In the genomic region with DNA sequence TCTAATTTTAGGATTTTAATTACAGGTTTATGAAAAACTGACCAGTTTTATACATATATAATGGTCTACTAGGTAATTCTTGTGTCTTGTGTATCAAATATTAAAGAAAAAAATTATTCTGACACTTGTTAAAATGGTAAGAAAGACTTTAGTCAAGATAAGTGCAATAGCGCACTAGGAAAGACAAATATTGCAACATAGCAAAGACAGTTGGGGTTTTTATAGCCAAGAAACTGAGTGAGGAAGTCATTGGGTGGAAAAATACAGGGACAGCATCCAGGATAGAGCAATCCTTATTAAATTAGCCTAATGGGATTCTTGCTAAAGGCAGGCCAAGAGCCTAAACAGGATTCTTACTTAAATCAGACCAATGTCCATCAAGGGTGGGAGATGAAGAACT, we compare ENCODE assay signal across 13 cellular contexts.
"Had no signal": no experiment of that assay in that cellular context is flagged by ENCODE, and none has a peak within 500 bp of the region (broad histone marks: within the 10 kb centered on the region; RNA-seq: fewer than 3 reads in every experiment).

No MANE protein-coding gene starts in this region.

- ATAC-seq: gastrocnemius medialis; heart right ventricle; stimulated activated naive CD8-positive, alpha-beta T cell treated with anti-CD3 and anti-CD28 coated beads, Interleukin-15, amount 100 ng/mL, for 72 hours had no signal

- H3K36me3 ChIP-seq: cardiac muscle cell, gastrocnemius medialis, heart right ventricle, right atrium auricular region, upper lobe of left lung had no signal

- H3K4me1 ChIP-seq: gastrocnemius medialis, heart right ventricle, right atrium auricular region, testis, upper lobe of left lung had no signal

- H3K27me3 ChIP-seq: cardiac muscle cell, gastrocnemius medialis, heart right ventricle, right atrium auricular region, testis, upper lobe of left lung had no signal

- H3K4me3 ChIP-seq: cardiac muscle cell, gastrocnemius medialis, heart right ventricle, right atrium auricular region, testis, upper lobe of left lung had no signal

- H3K9me3 ChIP-seq: gastrocnemius medialis, heart right ventricle, right atrium auricular region, testis, upper lobe of left lung had no signal

- H3K27ac ChIP-seq: cardiac muscle cell, epithelial cell of prostate, gastrocnemius medialis, heart right ventricle, testis, upper lobe of left lung had no signal

- DNase-seq: activated CD4-positive, alpha-beta T cell treated with anti-CD3 and anti-CD28 coated beads, Interleukin-2, amount 50 U/mL, for 48 hours; activated CD4-positive, CD25-positive, alpha-beta regulatory T cell treated with anti-CD3 and anti-CD28 coated beads, Interleukin-2, amount 50 U/mL, for 72 hours; activated naive CD4-positive, alpha-beta T cell treated with anti-CD3 and anti-CD28 coated beads, Interleukin-2, amount 10 ng/mL, durations not matched to agents 7 days and 5 days; gastrocnemius medialis; heart right ventricle; islet precursor cell; nucleus accumbens; stimulated activated naive CD8-positive, alpha-beta T cell treated with anti-CD3 and anti-CD28 coated beads, Interleukin-15, amount 100 ng/mL, for 72 hours; testis; upper lobe of left lung had no signal
